In genomic region chr22:37015587-37015878, GRCh38 we compare ENCODE assay signal across 17 cellular contexts. TPM values are rescaled to one million over a fixed set of nuclear protein-coding genes. Genes with fewer than 3 reads are reported as not detected.
A peak's percentile ranks its signal among the peaks of the same experiment; 100 is the strongest.
DNase-seq lines count a peak whose midpoint lies in the region; ATAC-seq and TF ChIP-seq lines count a peak whose summit lies in the region.
"Had no signal": no experiment of that assay in that cellular context is flagged by ENCODE, and none has a peak within 500 bp of the region (broad histone marks: within the 10 kb centered on the region; RNA-seq: fewer than 3 reads in every experiment).

No MANE protein-coding gene starts in this region.

- CTCF ChIA-PET in OCI-LY7 (lab: Charles Lee; ENCODE audit: unreplicated experiment), result no interaction called here
- CTCF ChIA-PET in activated CD8-positive, alpha-beta memory T cell treated with anti-CD3 and anti-CD28 coated beads, Interleukin-2, amount 10 ng/mL, durations not matched to agents 7 days and 5 days (lab: Charles Lee), result interaction anchor here (1.3 to 1.4 kb wide), 2 partner anchors 37 to 233 kb away, joined by 3 to 4 read pairs; no protein-coding TSS in a partner anchor

- intact Hi-C loops in OCI-LY7 (cut with micrococcal nuclease; ENCODE audit: unreplicated experiment), result loop anchor here (5.0 kb wide), 1 partner anchor 153 kb away; the partner anchor contains the start of gene NCF4

- POLR2A ChIA-PET in OCI-LY7 (lab: Charles Lee), result no interaction called here

- H3K27me3 Mint-ChIP-seq in activated CD8-positive, alpha-beta memory T cell treated with anti-CD3 and anti-CD28 coated beads, Interleukin-2, amount 10 ng/mL, durations not matched to agents 7 days and 5 days, result no peaks in the 10 kb centered on the region
- H3K27me3 Mint-ChIP-seq in mesothelial cell of epicardium (ENCODE audit: low read depth), result no peaks in the 10 kb centered on the region

- no peaks in the 10 kb centered on the region for H3K36me3 ChIP-seq in OCI-LY7 (ENCODE audit: insufficient read depth, low read length)
- peaks cover 0 to 8% of the 10 kb centered on the region in 2 donors for H3K36me3 ChIP-seq in duodenal mucosa (ENCODE audit: control insufficient read depth in 1 of 2, insufficient read depth in 2 of 2, low read length in 2 of 2)
- H3K36me3 ChIP-seq in mucosa of rectum (ENCODE audit: control insufficient read depth in 2 of 2, insufficient read depth in 2 of 2, low read length in 2 of 2), result peaks cover 7 to 16% of the 10 kb centered on the region in 2 donors
- H3K36me3 ChIP-seq in subcutaneous abdominal adipose tissue (ENCODE audit: control insufficient read depth in 5 of 5, insufficient read depth in 5 of 5, low read length in 5 of 5), result peaks cover 0 to 6% (median 0%) of the 10 kb centered on the region in 5 donors

- no peak overlapping the region for H3K27ac Mint-ChIP-seq in activated CD8-positive, alpha-beta memory T cell treated with anti-CD3 and anti-CD28 coated beads, Interleukin-2, amount 10 ng/mL, durations not matched to agents 7 days and 5 days
- no peak overlapping the region for H3K27ac Mint-ChIP-seq in mesothelial cell of epicardium
- H3K27ac Mint-ChIP-seq: HFFc6 had no signal

- H3K27ac ChIP-seq in OCI-LY7 (ENCODE audit: low read depth, low read length, poor library complexity, severe bottlenecking) (no peak overlapping the region), duodenal mucosa (ENCODE audit: low read depth, low read length) (no peak overlapping the region), mucosa of rectum (ENCODE audit: low read depth in 2 of 2, low read length in 2 of 2) (peak overlapping the region; percentile 95 to 98), subcutaneous abdominal adipose tissue (ENCODE audit: low read depth, low read length) (peak overlapping the region; percentile 90)

- no peaks in the 10 kb centered on the region for H3K9me3 Mint-ChIP-seq in activated CD8-positive, alpha-beta memory T cell treated with anti-CD3 and anti-CD28 coated beads, Interleukin-2, amount 10 ng/mL, durations not matched to agents 7 days and 5 days (ENCODE audit: low read depth)
- no peaks in the 10 kb centered on the region for H3K9me3 Mint-ChIP-seq in mesothelial cell of epicardium
- H3K9me3 Mint-ChIP-seq: HFFc6 had no signal

- no peak for TF ChIP-seq CTCF in OCI-LY7 (conservative IDR thresholded peaks at IDR 0.05; ENCODE audit: low read length)
- TF ChIP-seq CTCF in mesothelial cell of epicardium (IDR thresholded peaks at IDR 0.05; ENCODE audit: unreplicated experiment), result no peak

- H3K9ac ChIP-seq in duodenal mucosa (ENCODE audit: low read depth in 1 of 2, low read length in 2 of 2) (peak overlapping the region; percentile 36 to 48), mucosa of rectum (ENCODE audit: low read depth in 1 of 2, low read length in 2 of 2) (peak overlapping the region; percentile 70 to 79), subcutaneous abdominal adipose tissue (ENCODE audit: low read length in 5 of 5) (peak overlapping the region in 4 of 5 donors; percentile 9 to 72 (median 34))

- no peak for ATAC-seq in HG03196 (IDR thresholded peaks at IDR 0.05; ENCODE audit: unreplicated experiment)
- no peak for ATAC-seq in activated CD8-positive, alpha-beta memory T cell treated with anti-CD3 and anti-CD28 coated beads, Interleukin-2, amount 10 ng/mL, durations not matched to agents 7 days and 5 days

- H3K27me3 ChIP-seq in duodenal mucosa (ENCODE audit: control insufficient read depth in 1 of 2, insufficient read depth in 2 of 2, low read length in 2 of 2), result no peaks in the 10 kb centered on the region
- no peaks in the 10 kb centered on the region for H3K27me3 ChIP-seq in mucosa of rectum (ENCODE audit: control insufficient read depth in 2 of 2, insufficient read depth in 2 of 2, low read length in 2 of 2)
- no peaks in the 10 kb centered on the region for H3K27me3 ChIP-seq in subcutaneous abdominal adipose tissue (ENCODE audit: control insufficient read depth in 5 of 5, insufficient read depth in 4 of 5, low read length in 5 of 5)

- H3K9me3 ChIP-seq in OCI-LY7 (ENCODE audit: low read length), result no peaks in the 10 kb centered on the region
- no peaks in the 10 kb centered on the region for H3K9me3 ChIP-seq in duodenal mucosa (ENCODE audit: control insufficient read depth in 1 of 2, low read length in 2 of 2)
- no peaks in the 10 kb centered on the region for H3K9me3 ChIP-seq in mucosa of rectum (ENCODE audit: control insufficient read depth in 2 of 2, low read length in 2 of 2)
- H3K9me3 ChIP-seq in subcutaneous abdominal adipose tissue (ENCODE audit: control insufficient read depth in 5 of 5, low read length in 5 of 5), result no peaks in the 10 kb centered on the region

- H3K4me1 ChIP-seq in OCI-LY7 (ENCODE audit: insufficient read depth, low read length, poor library complexity, severe bottlenecking), result peaks cover 8% of the 10 kb centered on the region
- H3K4me1 ChIP-seq in duodenal mucosa (ENCODE audit: control insufficient read depth in 1 of 2, insufficient read depth in 2 of 2, low read length in 2 of 2), result peaks cover 54 to 79% of the 10 kb centered on the region in 2 donors
- peaks cover 52 to 64% of the 10 kb centered on the region in 2 donors for H3K4me1 ChIP-seq in mucosa of rectum (ENCODE audit: control insufficient read depth in 2 of 2, insufficient read depth in 2 of 2, low read length in 2 of 2)
- H3K4me1 ChIP-seq in subcutaneous abdominal adipose tissue (ENCODE audit: control insufficient read depth in 5 of 5, insufficient read depth in 5 of 5, low read length in 5 of 5), result peaks cover 9 to 88% (median 73%) of the 10 kb centered on the region in 5 donors

- TSS peak; percentile 49 for BruUV-seq in OCI-LY7 (replicated peaks; lab: Mats Ljungman, UMichigan)

- H3K79me2 ChIP-seq in OCI-LY7 (ENCODE audit: insufficient read depth, low read depth, low read length), result peaks cover 5% of the 10 kb centered on the region; the same call in 1 of the 2 replicates

- no peak overlapping the region for H3K4me2 ChIP-seq in OCI-LY7 (ENCODE audit: low read length)

- H3K4me3 Mint-ChIP-seq in activated CD8-positive, alpha-beta memory T cell treated with anti-CD3 and anti-CD28 coated beads, Interleukin-2, amount 10 ng/mL, durations not matched to agents 7 days and 5 days, result no peak overlapping the region
- no peak overlapping the region for H3K4me3 Mint-ChIP-seq in mesothelial cell of epicardium
- H3K4me3 Mint-ChIP-seq: HFFc6 had no signal

- H3K4me1 Mint-ChIP-seq in activated CD8-positive, alpha-beta memory T cell treated with anti-CD3 and anti-CD28 coated beads, Interleukin-2, amount 10 ng/mL, durations not matched to agents 7 days and 5 days, result peaks cover 11% of the 10 kb centered on the region
- peaks cover 16% of the 10 kb centered on the region for H3K4me1 Mint-ChIP-seq in mesothelial cell of epicardium

- no peaks in the 10 kb centered on the region for H3K36me3 Mint-ChIP-seq in activated CD8-positive, alpha-beta memory T cell treated with anti-CD3 and anti-CD28 coated beads, Interleukin-2, amount 10 ng/mL, durations not matched to agents 7 days and 5 days
- H3K36me3 Mint-ChIP-seq in mesothelial cell of epicardium, result no peaks in the 10 kb centered on the region

- H3K9me2 ChIP-seq in OCI-LY7 (ENCODE audit: insufficient read depth, low read length), result no peaks in the 10 kb centered on the region

- H4K20me1 ChIP-seq in OCI-LY7 (ENCODE audit: insufficient read depth, low read length), result no peaks in the 10 kb centered on the region

- H3K4me3 ChIP-seq in OCI-LY7 (ENCODE audit: low read depth, low read length, poor library complexity, severe bottlenecking), result no peak overlapping the region
- H3K4me3 ChIP-seq in duodenal mucosa (ENCODE audit: low read depth in 1 of 2, low read length in 2 of 2), result peak overlapping the region in 1 of 2 donors; percentile 32
- H3K4me3 ChIP-seq in mucosa of rectum (ENCODE audit: low read length in 2 of 2), result peak overlapping the region; percentile 23 to 41
- peak overlapping the region in 2 of 5 donors; percentile 2 to 13 for H3K4me3 ChIP-seq in subcutaneous abdominal adipose tissue (ENCODE audit: low read depth in 1 of 5, low read length in 5 of 5)

- no peak overlapping the region for H2AFZ ChIP-seq in OCI-LY7 (ENCODE audit: low read length)

- DNase-seq in OCI-LY7 (ENCODE audit: low spot score) (no peak), HK-2 (ENCODE audit: unreplicated experiment) (no peak), mesothelial cell of epicardium (ENCODE audit: low spot score in 2 of 2, unreplicated experiment in 2 of 2) (no peak)
- no peak for DNase-seq in activated CD8-positive, alpha-beta memory T cell treated with anti-CD3 and anti-CD28 coated beads, Interleukin-2, amount 10 ng/mL, durations not matched to agents 7 days and 5 days
- DNase-seq: COR-L47, EL, HFFc6, KBM-7, NCI-H1436, NCI-H2029 treated with DMSO at 0.1 percent for 48 hours, NCI-H510A, NCI-H774, SIG-M5 had no signal

RNA-seq across cellular contexts. Expression of gene TST, which starts 3.7 kb away (rescaled TPM):
- total RNA-seq in OCI-LY7 (2014; rRNA removed; shearing (Covaris generic)), result 36.0 and 37.6 TPM in 2 replicates
- total RNA-seq in OCI-LY7 (2022) (37.6 and 41.5 TPM in 2 replicates), mesothelial cell of epicardium (21.3 to 22.6 TPM (median 21.4 TPM) in 3 replicates)
- total RNA-seq in activated CD8-positive, alpha-beta memory T cell treated with anti-CD3 and anti-CD28 coated beads, Interleukin-2, amount 10 ng/mL, durations not matched to agents 7 days and 5 days, result 10 to 100 TPM; 11.2 to 29.3 TPM

RNA-seq across cellular contexts. Expression of gene MPST, which starts 4.0 kb away (rescaled TPM):
- total RNA-seq in OCI-LY7 (2014; rRNA removed; shearing (Covaris generic)), result 105 and 124 TPM in 2 replicates
- total RNA-seq in OCI-LY7 (2022) (61.8 and 67.2 TPM in 2 replicates), mesothelial cell of epicardium (55.8 to 61.5 TPM (median 60.8 TPM) in 3 replicates)
- total RNA-seq in activated CD8-positive, alpha-beta memory T cell treated with anti-CD3 and anti-CD28 coated beads, Interleukin-2, amount 10 ng/mL, durations not matched to agents 7 days and 5 days, result 10 to 100 TPM; 42.3 to 61.0 TPM

RNA-seq across cellular contexts. Expression of gene KCTD17, which starts 36.0 kb away (rescaled TPM):
- total RNA-seq in OCI-LY7 (2014; rRNA removed; shearing (Covaris generic)), result 17.7 and 20.3 TPM in 2 replicates
- total RNA-seq in OCI-LY7 (2022), result 21.7 and 22.0 TPM in 2 replicates
- 10 to 100 TPM; 47.7 to 53.4 TPM for total RNA-seq in activated CD8-positive, alpha-beta memory T cell treated with anti-CD3 and anti-CD28 coated beads, Interleukin-2, amount 10 ng/mL, durations not matched to agents 7 days and 5 days
- 34.9 to 42.2 TPM (median 41.0 TPM) in 3 replicates for total RNA-seq in mesothelial cell of epicardium

Comparison
In these comparisons a context has a peak if more than half of its experiments do, and no peak if none do; other contexts are left out.
1. H3K27ac ChIP-seq: peak in mucosa of rectum (2 of 2) and subcutaneous abdominal adipose tissue (single experiment); none in OCI-LY7 (single experiment) and duodenal mucosa (single experiment).
2. Peak in every context shown above with its lines, with median percentiles within 50 percentile points of each other: H3K9ac ChIP-seq.